In genomic region chr21:14734191-14734590, GRCh38 we compare ENCODE assay signal across 17 cellular contexts.
DNase-seq lines count a peak whose midpoint lies in the region; ATAC-seq, FAIRE-seq and TF ChIP-seq lines count a peak whose summit lies in the region.
"Had no signal": no experiment of that assay in that cellular context is flagged by ENCODE, and none has a peak within 500 bp of the region (broad histone marks: within the 10 kb centered on the region; RNA-seq: fewer than 3 reads in every experiment).

No MANE protein-coding gene starts in this region.

- no peak for TF ChIP-seq EP300 in K562 (IDR thresholded peaks at IDR 0.05; ENCODE audit: low read length)
- TF ChIP-seq EP300 in tibial nerve (IDR thresholded peaks at IDR 0.05): no peak

- no peaks in the 10 kb centered on the region for H3K9me1 ChIP-seq in K562 (ENCODE audit: control insufficient read depth, insufficient read depth, low read length)

- H3K27ac ChIP-seq in K562 (ENCODE audit: extremely low read depth, low read depth, low read length) (peak overlapping the region; percentile 36; the same call in 1 of the 3 replicates), tibial nerve (no peak overlapping the region)
- H3K27ac ChIP-seq: BLaER1, dorsolateral prefrontal cortex had no signal

- H3K4me1 ChIP-seq in K562 (replicated peaks in 1 of 2; ENCODE audit: control insufficient read depth in 2 of 2, insufficient read depth in 2 of 2, low read length in 2 of 2): peaks cover 0 to 26% of the 10 kb centered on the region in 2 experiments; a peak in 3 of 5 replicates
- no peaks in the 10 kb centered on the region for H3K4me1 ChIP-seq in tibial nerve
- H3K4me1 ChIP-seq: BLaER1 had no signal

- POLR2A ChIA-PET in K562 (lab: Yijun Ruan, JAX): no interaction called here

- in situ Hi-C loops in K562 (cut with MboI) (no loop called here), GM13976 (cut with MboI; ENCODE audit: low sequenced_read_pairs, unreplicated experiment) (no loop called here)

- intact Hi-C loops in K562 (cut with micrococcal nuclease): no loop called here

- TF ChIP-seq CTCF in GM06990 (IDR thresholded peaks at IDR 0.05; ENCODE audit: insufficient read depth, low read length, poor library complexity, severe bottlenecking) (peak; percentile 6), K562 (IDR thresholded peaks at IDR 0.05 in 2 of 3, conservative IDR thresholded peaks at IDR 0.05 in 1 of 3; ENCODE audit: insufficient read depth in 2 of 3, low read depth in 1 of 3, low read length in 3 of 3) (no peak), tibial nerve (IDR thresholded peaks at IDR 0.05) (no peak), GM13976 (IDR thresholded peaks at IDR 0.05; ENCODE audit: borderline replicate concordance, control extremely low read depth, extremely low read depth, insufficient read depth, missing control alignments) (no peak)

- no peak overlapping the region for H3K9ac ChIP-seq in K562 (ENCODE audit: insufficient read depth in 1 of 2, low read depth in 2 of 2, low read length in 2 of 2)
- H3K9ac ChIP-seq: BLaER1, SK-N-SH had no signal

- H3K27me3 ChIP-seq in GM06990 (replicated peaks; ENCODE audit: control insufficient read depth, insufficient read depth, low read length) (no peaks in the 10 kb centered on the region), K562 (ENCODE audit: control insufficient read depth in 2 of 2, insufficient read depth in 2 of 2, low read length in 2 of 2) (no peaks in the 10 kb centered on the region), tibial nerve (no peaks in the 10 kb centered on the region)
- H3K27me3 ChIP-seq: BLaER1, MG63 had no signal

- H3K4me2 ChIP-seq in K562 (ENCODE audit: insufficient read depth, low read length): no peak overlapping the region
- H3K4me2 ChIP-seq: BLaER1, SK-N-SH had no signal

- DNase-seq in GM06990 (ENCODE audit: extremely low read depth, insufficient read length) (no peak), NOMO-1 treated with dmso at 0.1 percent for 144 hours (lab: John Stamatoyannopoulos, UW; ENCODE audit: unreplicated experiment) (peak; percentile 63), K562 (ENCODE audit: extremely low read depth in 1 of 4, low spot score in 3 of 4) (no peak), tibial nerve (ENCODE audit: low spot score in 2 of 2) (no peak), NCI-H82 treated with DMSO at 0.1 percent for 48 hours (lab: John Stamatoyannopoulos, UW; ENCODE audit: unreplicated experiment) (no peak), GM13976 (ENCODE audit: low spot score) (no peak)
- DNase-seq: activated T-cell treated with anti-CD3 and anti-CD28 coated beads, Interleukin-2, amount 50 U/mL, for 24 hours; DMS79; dorsolateral prefrontal cortex; MG63; NCI-H82; SK-N-SH; stimulated activated CD8-positive, alpha-beta memory T cell treated with anti-CD3 and anti-CD28 coated beads, Interleukin-4, amount 100 ng/mL, for 48 hours had no signal

- H3K9me3 ChIP-seq in K562 (replicated peaks; ENCODE audit: control insufficient read depth, insufficient read depth, low read depth, low read length) (peaks cover 2% of the 10 kb centered on the region; the same call in 1 of the 2 replicates), tibial nerve (no peaks in the 10 kb centered on the region)
- H3K9me3 ChIP-seq: BLaER1, MG63, SK-N-SH had no signal

- H3K79me2 ChIP-seq in K562 (ENCODE audit: control insufficient read depth, insufficient read depth, low read length): peaks cover 7% of the 10 kb centered on the region; the same call in 2 of the 3 replicates

- no peaks in the 10 kb centered on the region for H4K20me1 ChIP-seq in K562 (replicated peaks; ENCODE audit: control insufficient read depth, insufficient read depth, low read length)
- H4K20me1 ChIP-seq: BLaER1 had no signal

- no peak for TF ChIP-seq RAD21 in K562 (CRISPR knock-in tag; conservative IDR thresholded peaks at IDR 0.05 in 1 of 2, IDR thresholded peaks at IDR 0.05 in 1 of 2)

- CTCF ChIA-PET in K562 (lab: Yijun Ruan, JAX; ENCODE audit: low intra/inter-chr PET ratio): no interaction called here

- TF ChIP-seq POLR2A in K562 (conservative IDR thresholded peaks at IDR 0.05) (no peak), tibial nerve (IDR thresholded peaks at IDR 0.05) (no peak)

- 51% methylated on average over 3 of the region's 3 CpGs for WGBS in K562 (ENCODE audit: insufficient coverage, low coverage, missing lambda C conversion rate)
- 77 to 84% methylated on average over 3 of the region's 3 CpGs for WGBS in tibial nerve, 2 donors

- ATAC-seq in GM19043 (IDR thresholded peaks at IDR 0.05; ENCODE audit: low read depth, unreplicated experiment) (peak; percentile 45), K562 (peak; percentile 16; the same call in 1 of the 3 replicates), GM21723 (IDR thresholded peaks at IDR 0.05; ENCODE audit: unreplicated experiment) (no peak)
- ATAC-seq: HCT116 had no signal

- no peak overlapping the region for H3K4me3 ChIP-seq in GM06990 (replicated peaks; ENCODE audit: low read depth, low read length)
- no peak overlapping the region for H3K4me3 ChIP-seq in K562
- no peak overlapping the region for H3K4me3 ChIP-seq in tibial nerve
- H3K4me3 ChIP-seq: BLaER1, dorsolateral prefrontal cortex, MG63 had no signal

- FAIRE-seq in K562 (lab: Jason Lieb, UNC): no peak

- no peaks in the 10 kb centered on the region for H3K36me3 ChIP-seq in GM06990 (ENCODE audit: control insufficient read depth, insufficient read depth, low read length)
- peaks cover 17% of the 10 kb centered on the region; the same call in 1 of the 3 replicates for H3K36me3 ChIP-seq in K562 (ENCODE audit: control insufficient read depth, insufficient read depth, low read length)
- no peaks in the 10 kb centered on the region for H3K36me3 ChIP-seq in tibial nerve
- H3K36me3 ChIP-seq: BLaER1, MG63 had no signal

- H2AFZ ChIP-seq in K562 (ENCODE audit: low read depth, low read length): no peak overlapping the region

- no TSS peak for BruUV-seq in K562 (replicated peaks; lab: Mats Ljungman, UMichigan)

TF ChIP-seq in K562, 482 proteins besides CTCF, POLR2A, EP300 and RAD21 (continues in another document):
- TF ChIP-seq JUN (IDR thresholded peaks at IDR 0.05; ENCODE audit: borderline replicate concordance, low read depth, low read length) (0 out of 2 replicates have a peak, but pooled peaks have one; percentile 28), JUN (CRISPR knock-in tag; IDR thresholded peaks at IDR 0.05; ENCODE audit: borderline replicate concordance) (no peak), JUND (IDR thresholded peaks at IDR 0.05; ENCODE audit: borderline replicate concordance, low read depth, low read length) (0 out of 2 replicates have a peak, but pooled peaks have one; percentile 18), JUND (tag; IDR thresholded peaks at IDR 0.05; ENCODE audit: borderline replicate concordance, low read depth, low read length) (no peak), HCFC1 (IDR thresholded peaks at IDR 0.05; ENCODE audit: low read depth, low read length) (no peak), HMGXB4 (CRISPR knock-in tag; IDR thresholded peaks at IDR 0.05) (no peak), HMG20B (CRISPR knock-in tag; IDR thresholded peaks at IDR 0.05) (no peak), ARID2 (IDR thresholded peaks at IDR 0.05) (no peak), LARP7 (IDR thresholded peaks at IDR 0.05) (no peak), POLR2G (IDR thresholded peaks at IDR 0.05; ENCODE audit: low read depth, low read length) (no peak), KAT8 (IDR thresholded peaks at IDR 0.05; ENCODE audit: low read depth) (no peak), NRF1 (conservative IDR thresholded peaks at IDR 0.05 in 1 of 2, IDR thresholded peaks at IDR 0.05 in 1 of 2) (no peak), SMARCC2 (IDR thresholded peaks at IDR 0.05; ENCODE audit: low read depth) (no peak), EP400 (IDR thresholded peaks at IDR 0.05) (no peak), FOXJ3 (CRISPR knock-in tag; IDR thresholded peaks at IDR 0.05) (no peak)
- TF ChIP-seq, protein P1, sequence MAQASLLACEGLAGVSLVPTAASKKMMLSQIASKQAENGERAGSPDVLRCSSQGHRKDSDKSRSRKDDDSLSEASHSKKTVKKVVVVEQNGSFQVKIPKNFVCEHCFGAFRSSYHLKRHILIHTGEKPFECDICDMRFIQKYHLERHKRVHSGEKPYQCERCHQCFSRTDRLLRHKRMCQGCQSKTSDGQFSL (CRISPR knock-in tag; IDR thresholded peaks at IDR 0.05): no peak
- TF ChIP-seq, protein P1 (tag; IDR thresholded peaks at IDR 0.05): no peak
- TF ChIP-seq, protein P2, sequence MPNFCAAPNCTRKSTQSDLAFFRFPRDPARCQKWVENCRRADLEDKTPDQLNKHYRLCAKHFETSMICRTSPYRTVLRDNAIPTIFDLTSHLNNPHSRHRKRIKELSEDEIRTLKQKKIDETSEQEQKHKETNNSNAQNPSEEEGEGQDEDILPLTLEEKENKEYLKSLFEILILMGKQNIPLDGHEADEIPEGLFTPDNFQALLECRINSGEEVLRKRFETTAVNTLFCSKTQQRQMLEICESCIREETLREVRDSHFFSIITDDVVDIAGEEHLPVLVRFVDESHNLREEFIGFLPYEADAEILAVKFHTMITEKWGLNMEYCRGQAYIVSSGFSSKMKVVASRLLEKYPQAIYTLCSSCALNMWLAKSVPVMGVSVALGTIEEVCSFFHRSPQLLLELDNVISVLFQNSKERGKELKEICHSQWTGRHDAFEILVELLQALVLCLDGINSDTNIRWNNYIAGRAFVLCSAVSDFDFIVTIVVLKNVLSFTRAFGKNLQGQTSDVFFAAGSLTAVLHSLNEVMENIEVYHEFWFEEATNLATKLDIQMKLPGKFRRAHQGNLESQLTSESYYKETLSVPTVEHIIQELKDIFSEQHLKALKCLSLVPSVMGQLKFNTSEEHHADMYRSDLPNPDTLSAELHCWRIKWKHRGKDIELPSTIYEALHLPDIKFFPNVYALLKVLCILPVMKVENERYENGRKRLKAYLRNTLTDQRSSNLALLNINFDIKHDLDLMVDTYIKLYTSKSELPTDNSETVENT (CRISPR knock-in tag; IDR thresholded peaks at IDR 0.05): no peak
